ENCODE assay signal across 25 cellular contexts in genomic region chr20:41080866-41081265, GRCh38. TPM values are rescaled to one million over a fixed set of nuclear protein-coding genes. Genes with fewer than 3 reads are reported as not detected.
DNase-seq lines count a peak whose midpoint lies in the region; ATAC-seq and TF ChIP-seq lines count a peak whose summit lies in the region.
"Had no signal": no experiment of that assay in that cellular context is flagged by ENCODE, and none has a peak within 500 bp of the region (broad histone marks: within the 10 kb centered on the region; RNA-seq: fewer than 3 reads in every experiment).

No MANE protein-coding gene starts in this region.

- peaks cover 48% of the 10 kb centered on the region for H3K4me1 Mint-ChIP-seq in activated CD4-positive, alpha-beta T cell treated with anti-CD3 and anti-CD28 coated beads, Interleukin-2, amount 10 ng/mL, durations not matched to agents 24 days and 14 days
- H3K4me1 Mint-ChIP-seq in central memory CD8-positive, alpha-beta T cell: peaks cover 34% of the 10 kb centered on the region
- peaks cover 38% of the 10 kb centered on the region for H3K4me1 Mint-ChIP-seq in osteocyte (ENCODE audit: unreplicated experiment)

- peaks cover 77% of the 10 kb centered on the region for H3K36me3 Mint-ChIP-seq in activated CD4-positive, alpha-beta T cell treated with anti-CD3 and anti-CD28 coated beads, Interleukin-2, amount 10 ng/mL, durations not matched to agents 24 days and 14 days (ENCODE audit: low read depth)
- peaks cover 73% of the 10 kb centered on the region for H3K36me3 Mint-ChIP-seq in central memory CD8-positive, alpha-beta T cell (ENCODE audit: insufficient read depth)
- peaks cover 60% of the 10 kb centered on the region for H3K36me3 Mint-ChIP-seq in osteocyte (ENCODE audit: unreplicated experiment)

- no peak overlapping the region for H3K4me2 ChIP-seq in Karpas-422 (ENCODE audit: low read depth, low read length, poor library complexity, severe bottlenecking)

- DNase-seq in activated CD4-positive, alpha-beta T cell treated with anti-CD3 and anti-CD28 coated beads, Interleukin-2, amount 10 ng/mL, durations not matched to agents 24 days and 14 days: no peak
- no peak for DNase-seq in activated CD4-positive, alpha-beta T cell treated with anti-CD3 and anti-CD28 coated beads for 48 hours
- DNase-seq in Karpas-422 (no peak), osteocyte (ENCODE audit: extremely low spot score, unreplicated experiment) (no peak), SW480 (ENCODE audit: low spot score) (no peak)
- no peak for DNase-seq in central memory CD8-positive, alpha-beta T cell (ENCODE audit: low spot score in 2 of 2)
- no peak for DNase-seq in effector CD4-positive, alpha-beta T cell
- DNase-seq: activated CD8-positive, alpha-beta memory T cell treated with anti-CD3 and anti-CD28 coated beads, Interleukin-2, amount 50 U/mL, for 4 hours; activated naive CD4-positive, alpha-beta T cell; aorta; cerebellar nuclear complex; DMS79; effector CD8-positive, alpha-beta T cell; kidney; lower lobe of right lung; NCI-H1048; NCI-H187; NCI-H526 treated with DMSO at 0.1 percent for 48 hours; spleen; stimulated activated CD4-positive, alpha-beta T cell treated with anti-CD3 and anti-CD28 coated beads, Interleukin-4, amount 100 ng/mL, for 24 hours; stimulated activated naive CD8-positive, alpha-beta T cell treated with anti-CD3 and anti-CD28 coated beads, Interleukin-15, amount 100 ng/mL, for 72 hours had no signal

- no peaks in the 10 kb centered on the region for H3K9me3 Mint-ChIP-seq in activated CD4-positive, alpha-beta T cell treated with anti-CD3 and anti-CD28 coated beads, Interleukin-2, amount 10 ng/mL, durations not matched to agents 24 days and 14 days
- no peaks in the 10 kb centered on the region for H3K9me3 Mint-ChIP-seq in central memory CD8-positive, alpha-beta T cell
- no peaks in the 10 kb centered on the region for H3K9me3 Mint-ChIP-seq in osteocyte (ENCODE audit: unreplicated experiment)
- H3K9me3 Mint-ChIP-seq: stimulated activated naive CD8-positive, alpha-beta T cell treated with anti-CD3 and anti-CD28 coated beads, Interleukin-15, amount 100 ng/mL, for 72 hours had no signal

- peaks cover 71% of the 10 kb centered on the region for H3K79me2 ChIP-seq in Karpas-422 (ENCODE audit: low read length)

- H3K27ac ChIP-seq in Karpas-422 (ENCODE audit: low read length): peak overlapping the region; percentile 78
- H3K27ac ChIP-seq: esophagus muscularis mucosa, lower lobe of right lung, spleen, tibial nerve had no signal

- no peak overlapping the region for H2AFZ ChIP-seq in Karpas-422 (ENCODE audit: low read length)

- H3K4me3 ChIP-seq in Karpas-422 (ENCODE audit: low read length): no peak overlapping the region
- H3K4me3 ChIP-seq: esophagus muscularis mucosa, lower lobe of right lung, spleen, tibial nerve had no signal

- H3K9me3 ChIP-seq in Karpas-422 (ENCODE audit: low read length): no peaks in the 10 kb centered on the region
- H3K9me3 ChIP-seq: esophagus muscularis mucosa, lower lobe of right lung, spleen, tibial nerve had no signal

- TF ChIP-seq CTCF in osteocyte (IDR thresholded peaks at IDR 0.05): no peak

- H3K27ac Mint-ChIP-seq in activated CD4-positive, alpha-beta T cell treated with anti-CD3 and anti-CD28 coated beads, Interleukin-2, amount 10 ng/mL, durations not matched to agents 24 days and 14 days: peak overlapping the region; percentile 60
- H3K27ac Mint-ChIP-seq in central memory CD8-positive, alpha-beta T cell (ENCODE audit: low read depth): peak overlapping the region; percentile 27
- peak overlapping the region; percentile 0 for H3K27ac Mint-ChIP-seq in osteocyte (ENCODE audit: unreplicated experiment)
- H3K27ac Mint-ChIP-seq: B cell; stimulated activated naive CD8-positive, alpha-beta T cell treated with anti-CD3 and anti-CD28 coated beads, Interleukin-15, amount 100 ng/mL, for 72 hours had no signal

- intact Hi-C loops in activated CD4-positive, alpha-beta T cell treated with anti-CD3 and anti-CD28 coated beads, Interleukin-2, amount 10 ng/mL, durations not matched to agents 24 days and 14 days (cut with micrococcal nuclease): loop anchor here (5.0 kb wide), 1 partner anchor 34 kb away; no protein-coding TSS in a partner anchor

- H3K27me3 Mint-ChIP-seq in activated CD4-positive, alpha-beta T cell treated with anti-CD3 and anti-CD28 coated beads, Interleukin-2, amount 10 ng/mL, durations not matched to agents 24 days and 14 days: no peaks in the 10 kb centered on the region
- no peaks in the 10 kb centered on the region for H3K27me3 Mint-ChIP-seq in central memory CD8-positive, alpha-beta T cell
- H3K27me3 Mint-ChIP-seq in osteocyte (ENCODE audit: unreplicated experiment): no peaks in the 10 kb centered on the region
- H3K27me3 Mint-ChIP-seq: B cell; stimulated activated naive CD8-positive, alpha-beta T cell treated with anti-CD3 and anti-CD28 coated beads, Interleukin-15, amount 100 ng/mL, for 72 hours had no signal

- no peak for ATAC-seq in central memory CD8-positive, alpha-beta T cell (replicated peaks; ENCODE audit: extremely low read depth, poor library complexity, severe bottlenecking)
- no peak for ATAC-seq in GM19395 (IDR thresholded peaks at IDR 0.05; ENCODE audit: unreplicated experiment)
- ATAC-seq: lower lobe of right lung; stimulated activated naive CD8-positive, alpha-beta T cell treated with anti-CD3 and anti-CD28 coated beads, Interleukin-15, amount 100 ng/mL, for 72 hours had no signal

- no peaks in the 10 kb centered on the region for H3K27me3 ChIP-seq in Karpas-422 (ENCODE audit: low read length)
- H3K27me3 ChIP-seq: esophagus muscularis mucosa, spleen, tibial nerve had no signal

- H3K4me3 Mint-ChIP-seq in activated CD4-positive, alpha-beta T cell treated with anti-CD3 and anti-CD28 coated beads, Interleukin-2, amount 10 ng/mL, durations not matched to agents 24 days and 14 days: no peak overlapping the region
- no peak overlapping the region for H3K4me3 Mint-ChIP-seq in central memory CD8-positive, alpha-beta T cell
- H3K4me3 Mint-ChIP-seq in osteocyte (ENCODE audit: unreplicated experiment): no peak overlapping the region
- H3K4me3 Mint-ChIP-seq: B cell; stimulated activated naive CD8-positive, alpha-beta T cell treated with anti-CD3 and anti-CD28 coated beads, Interleukin-15, amount 100 ng/mL, for 72 hours had no signal

- H4K20me1 ChIP-seq in Karpas-422 (ENCODE audit: insufficient read depth, low read depth, low read length): peaks cover 10% of the 10 kb centered on the region

- H3K4me1 ChIP-seq in Karpas-422 (ENCODE audit: low read length): peaks cover 34% of the 10 kb centered on the region

- no peak overlapping the region for H3K9ac ChIP-seq in Karpas-422 (ENCODE audit: low read length)

- peaks cover 92% of the 10 kb centered on the region for H3K36me3 ChIP-seq in Karpas-422 (ENCODE audit: insufficient read depth, low read length)

- no peaks in the 10 kb centered on the region for H3K9me2 ChIP-seq in Karpas-422 (replicated peaks; ENCODE audit: insufficient read depth, low read length)

RNA-seq across cellular contexts. Expression of gene TOP1, which starts 52.2 kb away (rescaled TPM):
- total RNA-seq in activated CD4-positive, alpha-beta T cell treated with anti-CD3 and anti-CD28 coated beads, Interleukin-2, amount 10 ng/mL, durations not matched to agents 24 days and 14 days: 117 TPM in 2 replicates
- total RNA-seq in Karpas-422 (2014; rRNA removed; shearing (Covaris generic); ENCODE audit: low replicate concordance): 89.5 and 101 TPM in 2 replicates
- total RNA-seq in osteocyte: 50.2 and 51.1 TPM in 2 replicates

RNA-seq across cellular contexts. Expression of gene PLCG1, which starts 56.5 kb away (rescaled TPM):
- total RNA-seq in activated CD4-positive, alpha-beta T cell treated with anti-CD3 and anti-CD28 coated beads, Interleukin-2, amount 10 ng/mL, durations not matched to agents 24 days and 14 days: 246 and 255 TPM in 2 replicates
- 48.6 and 69.0 TPM in 2 replicates for total RNA-seq in Karpas-422 (2014; rRNA removed; shearing (Covaris generic); ENCODE audit: low replicate concordance)
- total RNA-seq in osteocyte: 173 and 179 TPM in 2 replicates

Comparison
In these comparisons a context has a peak if more than half of its experiments do, and no peak if none do; other contexts are left out.
1. H3K27ac Mint-ChIP-seq: peak in every context shown above with its lines; median percentile 60 in activated CD4-positive, alpha-beta T cell treated with anti-CD3 and anti-CD28 coated beads, Interleukin-2, amount 10 ng/mL, durations not matched to agents 24 days and 14 days; 27 in central memory CD8-positive, alpha-beta T cell; 0 in osteocyte.